Comparison of ENCODE assay signal across 21 cellular contexts in genomic region chr12:76859621-76860020, GRCh38. TPM values are rescaled to one million over a fixed set of nuclear protein-coding genes. Genes with fewer than 3 reads are reported as not detected.
DNase-seq lines count a peak whose midpoint lies in the region; ATAC-seq and TF ChIP-seq lines count a peak whose summit lies in the region.
"Had no signal": no experiment of that assay in that cellular context is flagged by ENCODE, and none has a peak within 500 bp of the region (broad histone marks: within the 10 kb centered on the region; RNA-seq: fewer than 3 reads in every experiment).

No MANE protein-coding gene starts in this region.

- H3K27me3 Mint-ChIP-seq in nephron (ENCODE audit: low read depth): no peaks in the 10 kb centered on the region
- H3K27me3 Mint-ChIP-seq: stimulated activated memory B cell treated with anti-CD40 and anti-IgM and Interleukin-4, amounts not matched to agents 10 μg/mL and 1 μg/mL and 100 μg/mL, for 72 hours had no signal

- H3K27ac Mint-ChIP-seq in nephron: peak overlapping the region; percentile 49 to 83 (median 58)
- H3K27ac Mint-ChIP-seq: activated CD4-positive, alpha-beta T cell treated with anti-CD3 and anti-CD28 coated beads, Interleukin-2, amount 10 ng/mL, durations not matched to agents 24 days and 14 days; CD8-positive, alpha-beta T cell; stimulated activated memory B cell treated with anti-CD40 and anti-IgM and Interleukin-4, amounts not matched to agents 10 μg/mL and 1 μg/mL and 100 μg/mL, for 72 hours had no signal

- intact Hi-C loops in ascending aorta (cut with DNase I): no loop called here

- H3K36me3 ChIP-seq in ascending aorta: peaks cover 22 to 51% of the 10 kb centered on the region in 2 donors

- H3K4me3 Mint-ChIP-seq in nephron: no peak overlapping the region
- H3K4me3 Mint-ChIP-seq: activated CD4-positive, alpha-beta T cell treated with anti-CD3 and anti-CD28 coated beads, Interleukin-2, amount 10 ng/mL, durations not matched to agents 24 days and 14 days; CD8-positive, alpha-beta T cell; H9; stimulated activated memory B cell treated with anti-CD40 and anti-IgM and Interleukin-4, amounts not matched to agents 10 μg/mL and 1 μg/mL and 100 μg/mL, for 72 hours had no signal

- peaks cover 39% of the 10 kb centered on the region for H3K4me1 Mint-ChIP-seq in nephron
- H3K4me1 Mint-ChIP-seq: activated CD4-positive, alpha-beta T cell treated with anti-CD3 and anti-CD28 coated beads, Interleukin-2, amount 10 ng/mL, durations not matched to agents 24 days and 14 days; stimulated activated memory B cell treated with anti-CD40 and anti-IgM and Interleukin-4, amounts not matched to agents 10 μg/mL and 1 μg/mL and 100 μg/mL, for 72 hours had no signal

- DNase-seq in GDM1 (lab: John Stamatoyannopoulos, UW) (peak; percentile 89), ascending aorta (ENCODE audit: low spot score in 2 of 2) (no peak), putamen (ENCODE audit: low spot score) (no peak), kidney glomerular epithelial cell (lab: John Stamatoyannopoulos, UW) (no peak), SKM-1 treated with dmso at 0.1 percent for 144 hours (lab: John Stamatoyannopoulos, UW; ENCODE audit: unreplicated experiment) (no peak)
- DNase-seq in activated CD4-positive, alpha-beta T cell treated with anti-CD3 and anti-CD28 coated beads for 1 hour: no peak
- DNase-seq: activated CD4-positive, alpha-beta T cell treated with anti-CD3 and anti-CD28 coated beads, Interleukin-2, amount 10 ng/mL, durations not matched to agents 24 days and 14 days; activated gamma-delta T cell treated with Interleukin-2 at 50 U/mL for 16 hours; amygdala; CD8-positive, alpha-beta T cell; foreskin melanocyte; H9; left cardiac atrium; NCI-H1436; NCI-H82; stimulated activated CD4-positive, alpha-beta T cell treated with anti-CD3 and anti-CD28 coated beads, Interleukin-15, amount 100 ng/mL, for 24 hours; trophoblast cell had no signal

- peak; percentile 49 for ATAC-seq in HG03039 (IDR thresholded peaks at IDR 0.05; ENCODE audit: unreplicated experiment)
- ATAC-seq: CD8-positive, alpha-beta T cell; left cardiac atrium; Panc1; stimulated activated memory B cell treated with anti-CD40 and anti-IgM and Interleukin-4, amounts not matched to agents 10 μg/mL and 1 μg/mL and 100 μg/mL, for 72 hours had no signal

- peaks cover 7% of the 10 kb centered on the region for H3K9me3 Mint-ChIP-seq in nephron
- H3K9me3 Mint-ChIP-seq: H9 had no signal

- H3K27me3 ChIP-seq in ascending aorta: no peaks in the 10 kb centered on the region

- H3K4me1 ChIP-seq in ascending aorta: no peaks in the 10 kb centered on the region

- peak overlapping the region; percentile 42 to 52 for H3K27ac ChIP-seq in ascending aorta

- H3K36me3 Mint-ChIP-seq in nephron (ENCODE audit: low read depth): peaks cover 91% of the 10 kb centered on the region

- TF ChIP-seq CTCF in ascending aorta (IDR thresholded peaks at IDR 0.05) (no peak), nephron (IDR thresholded peaks at IDR 0.05; ENCODE audit: unreplicated experiment in 3 of 3) (no peak)

- no peak overlapping the region for H3K4me3 ChIP-seq in ascending aorta

- peaks cover 0 to 5% of the 10 kb centered on the region in 2 donors for H3K9me3 ChIP-seq in ascending aorta

RNA-seq across cellular contexts. Expression of gene CSRP2, which starts 19.2 kb away (rescaled TPM):
- total RNA-seq in ascending aorta: 59.7 TPM
- total RNA-seq: CD8-positive, alpha-beta T cell had no signal
